Comparison of ENCODE assay signal across 8 cellular contexts in genomic region chr1:2525524-2525895, GRCh38. TPM values are rescaled to one million over a fixed set of nuclear protein-coding genes. Genes with fewer than 3 reads are reported as not detected.
DNase-seq lines count a peak whose midpoint lies in the region; ATAC-seq and TF ChIP-seq lines count a peak whose summit lies in the region.

No MANE protein-coding gene starts in this region.

- intact Hi-C loops in Panc1 (cut with micrococcal nuclease; ENCODE audit: unreplicated experiment): no loop called here

- peak overlapping the region; percentile 91 for H3K4me2 ChIP-seq in DND-41 (ENCODE audit: insufficient read depth, low read length)
- H3K4me2 ChIP-seq in parathyroid adenoma (ENCODE audit: low read length): peak overlapping the region; percentile 91

- H3K4me3 ChIP-seq in DND-41 (ENCODE audit: low read depth in 1 of 2, low read length in 2 of 2): peak overlapping the region; percentile 99 to 100
- H3K4me3 ChIP-seq in Panc1 (ENCODE audit: low read depth in 2 of 2, low read length in 2 of 2): peak overlapping the region; percentile 70 to 93
- H3K4me3 ChIP-seq in epithelial cell of proximal tubule (ENCODE audit: low read depth, low read length): peak overlapping the region; percentile 97
- H3K4me3 ChIP-seq in parathyroid adenoma (ENCODE audit: low read depth, low read length): peak overlapping the region; percentile 74

- peaks cover 40% of the 10 kb centered on the region for H3K4me1 ChIP-seq in DND-41 (ENCODE audit: insufficient read depth, low read length)
- H3K4me1 ChIP-seq in Panc1 (ENCODE audit: control insufficient read depth, insufficient read depth, low read length): peaks cover 42% of the 10 kb centered on the region
- H3K4me1 ChIP-seq in parathyroid adenoma: peaks cover 3% of the 10 kb centered on the region

- DNase-seq in DND-41: no peak
- DNase-seq in Panc1 (ENCODE audit: low read depth, low spot score): no peak
- no peak for DNase-seq in epithelial cell of proximal tubule (ENCODE audit: low read depth)
- no peak for DNase-seq in COR-L47 (lab: John Stamatoyannopoulos, UW)
- DNase-seq in SW 1271 (lab: John Stamatoyannopoulos, UW): no peak
- no peak for DNase-seq in NCI-H446 treated with DMSO at 0.1 percent for 48 hours (lab: John Stamatoyannopoulos, UW)

- H3K79me2 ChIP-seq in DND-41 (ENCODE audit: insufficient read depth, low read length): peaks cover 50% of the 10 kb centered on the region
- peaks cover 19% of the 10 kb centered on the region for H3K79me2 ChIP-seq in parathyroid adenoma

- peaks cover 35% of the 10 kb centered on the region for H3K36me3 ChIP-seq in DND-41 (ENCODE audit: insufficient read depth, low read length)
- no peaks in the 10 kb centered on the region; the same call in 1 of the 2 replicates for H3K36me3 ChIP-seq in Panc1 (ENCODE audit: control insufficient read depth, insufficient read depth, low read length)
- H3K36me3 ChIP-seq in parathyroid adenoma (ENCODE audit: control insufficient read depth, insufficient read depth, low read length): no peaks in the 10 kb centered on the region

- no peak for ATAC-seq in DND-41 (ENCODE audit: insufficient read depth, low read depth)
- ATAC-seq in Panc1: no peak
- no peak for ATAC-seq in HG02970 (IDR thresholded peaks at IDR 0.05; ENCODE audit: low FRiP score, unreplicated experiment)

- no peak for TF ChIP-seq CTCF in DND-41 (IDR thresholded peaks at IDR 0.05; ENCODE audit: borderline replicate concordance, extremely low read depth, low read length, poor library complexity, severe bottlenecking)
- TF ChIP-seq CTCF in Panc1 (IDR thresholded peaks at IDR 0.05): no peak
- peak; percentile 15 for TF ChIP-seq CTCF in epithelial cell of proximal tubule (conservative IDR thresholded peaks at IDR 0.05; ENCODE audit: low read depth, low read length)
- TF ChIP-seq CTCF in parathyroid adenoma (IDR thresholded peaks at IDR 0.05): no peak

- peak overlapping the region; percentile 62; the same call in 1 of the 2 replicates for H2AFZ ChIP-seq in DND-41 (ENCODE audit: low read depth, low read length)
- H2AFZ ChIP-seq in parathyroid adenoma: peak overlapping the region; percentile 50

- H3K27me3 ChIP-seq in DND-41 (ENCODE audit: insufficient read depth, low read length, poor library complexity): peaks cover under 1% of the 10 kb centered on the region
- no peaks in the 10 kb centered on the region for H3K27me3 ChIP-seq in Panc1 (ENCODE audit: control insufficient read depth, insufficient read depth, low read length)
- H3K27me3 ChIP-seq in parathyroid adenoma (ENCODE audit: control insufficient read depth, insufficient read depth, low read length): no peaks in the 10 kb centered on the region

- H4K20me1 ChIP-seq in DND-41 (ENCODE audit: insufficient read depth, low read length): peaks cover 67% of the 10 kb centered on the region

- H3K9ac ChIP-seq in DND-41 (ENCODE audit: low read depth, low read length): peak overlapping the region; percentile 98
- peak overlapping the region; percentile 37 for H3K9ac ChIP-seq in parathyroid adenoma

- no TSS peak for BruUV-seq in Panc1 (replicated peaks; lab: Mats Ljungman, UMichigan)

- CTCF ChIA-PET in Panc1 (lab: Charles Lee): no interaction called here

- H3K27ac ChIP-seq in DND-41 (ENCODE audit: low read length) (peak overlapping the region; percentile 90), Panc1 (ENCODE audit: low read length) (peak overlapping the region; percentile 87), parathyroid adenoma (peak overlapping the region; percentile 47)

- in situ Hi-C loops in Panc1 (cut with HindIII; ENCODE audit: low pct_unique_long_range_greater_than_20kb, low sequenced_read_pairs): no loop called here

- H3K9me3 ChIP-seq in DND-41 (ENCODE audit: insufficient read depth, low read length, severe bottlenecking) (no peaks in the 10 kb centered on the region), Panc1 (ENCODE audit: control insufficient read depth, insufficient read depth, low read depth, low read length) (no peaks in the 10 kb centered on the region), parathyroid adenoma (ENCODE audit: control insufficient read depth, low read length) (no peaks in the 10 kb centered on the region)

- POLR2A ChIA-PET in Panc1 (lab: Charles Lee): no interaction called here

RNA-seq across cellular contexts. Expression of gene PANK4, which starts 0.9 kb away (rescaled TPM):
- total RNA-seq in Panc1 (2021; ENCODE audit: unreplicated experiment) (35.9 TPM), epithelial cell of proximal tubule (29.8 and 36.0 TPM in 2 replicates)
- polyA plus RNA-seq in Panc1 (2012; ENCODE audit: insufficient read length): 26.7 TPM

RNA-seq across cellular contexts. Expression of gene HES5, which starts 4.6 kb away (rescaled TPM):
- total RNA-seq in Panc1 (2021; ENCODE audit: unreplicated experiment) (not detected), epithelial cell of proximal tubule (0.14 TPM in 1 of 2 replicates, not detected in the other)
- not detected for polyA plus RNA-seq in Panc1 (2012; ENCODE audit: insufficient read length)

RNA-seq across cellular contexts. Expression of gene TNFRSF14, which starts 30.7 kb away (rescaled TPM):
- total RNA-seq in Panc1 (2021; ENCODE audit: unreplicated experiment): 20.1 TPM
- polyA plus RNA-seq in Panc1 (2012; ENCODE audit: insufficient read length): 14.8 TPM
- total RNA-seq in epithelial cell of proximal tubule: 2.7 and 5.8 TPM in 2 replicates

RNA-seq across cellular contexts. Expression of gene PLCH2, which starts 49.4 kb away (rescaled TPM):
- total RNA-seq in Panc1 (2021; ENCODE audit: unreplicated experiment) (41.2 TPM), epithelial cell of proximal tubule (0.07 and 0.12 TPM in 2 replicates)
- 69.7 TPM for polyA plus RNA-seq in Panc1 (2012; ENCODE audit: insufficient read length)
